11 cellular contexts compared by ENCODE assay signal in the genomic region with DNA sequence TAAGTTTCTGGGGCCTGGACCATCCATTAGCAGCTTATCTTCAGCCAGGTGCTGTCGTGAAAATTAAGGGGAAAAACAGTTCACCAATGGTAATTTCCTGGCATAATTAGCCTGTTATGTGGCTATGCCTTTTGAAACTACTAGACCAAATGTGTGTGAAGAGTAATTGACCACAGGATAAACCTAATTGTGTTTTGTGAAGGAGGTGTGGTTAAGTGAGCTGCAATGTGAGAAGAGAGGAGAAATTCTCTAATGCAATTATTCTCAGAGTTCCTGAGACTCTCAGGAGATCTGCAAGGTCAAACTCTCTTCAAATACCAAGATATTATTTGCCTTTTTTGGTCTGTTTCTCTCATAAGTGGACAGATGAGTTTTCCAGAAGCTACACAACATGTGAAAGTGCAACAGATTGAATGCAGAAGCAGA. TPM values are rescaled to one million over a fixed set of nuclear protein-coding genes. Genes with fewer than 3 reads are reported as not detected.
A peak's percentile ranks its signal among the peaks of the same experiment; 100 is the strongest.
DNase-seq lines count a peak whose midpoint lies in the region; ATAC-seq, FAIRE-seq and TF ChIP-seq lines count a peak whose summit lies in the region.
"Had no signal": no experiment of that assay in that cellular context is flagged by ENCODE, and none has a peak within 500 bp of the region (broad histone marks: within the 10 kb centered on the region; RNA-seq: fewer than 3 reads in every experiment).

No MANE protein-coding gene starts in this region.

- H3K4me1 Mint-ChIP-seq in CD8-positive, alpha-beta T cell (ENCODE audit: low read depth): peaks cover 57% of the 10 kb centered on the region
- H3K4me1 Mint-ChIP-seq in MCF 10A (ENCODE audit: insufficient read depth, unreplicated experiment): peaks cover 12% of the 10 kb centered on the region

- H3K27ac Mint-ChIP-seq in CD8-positive, alpha-beta T cell: peak overlapping the region; percentile 84
- H3K27ac Mint-ChIP-seq in MCF 10A (ENCODE audit: low read depth, unreplicated experiment): no peak overlapping the region

- no peak overlapping the region for H3K4me2 ChIP-seq in K562 (ENCODE audit: insufficient read depth, low read length)

- TF ChIP-seq RAD21 in K562 (CRISPR knock-in tag; conservative IDR thresholded peaks at IDR 0.05 in 1 of 2, IDR thresholded peaks at IDR 0.05 in 1 of 2): no peak

- intact Hi-C loops in CD8-positive, alpha-beta T cell (cut with DNase I, micrococcal nuclease): loop anchor here (5.0 to 10.0 kb wide), 2 partner anchors 35 to 412 kb away; no protein-coding TSS in a partner anchor
- intact Hi-C loops in K562 (cut with micrococcal nuclease): no loop called here
- intact Hi-C loops in MCF 10A (cut with micrococcal nuclease): no loop called here

- no peaks in the 10 kb centered on the region for H3K9me3 ChIP-seq in CD8-positive, alpha-beta T cell (ENCODE audit: low read length)
- no peaks in the 10 kb centered on the region for H3K9me3 ChIP-seq in K562 (replicated peaks; ENCODE audit: control insufficient read depth, insufficient read depth, low read depth, low read length)

- no peak overlapping the region for H3K27ac ChIP-seq in CD8-positive, alpha-beta T cell (ENCODE audit: low read depth, low read length)
- H3K27ac ChIP-seq in K562 (ENCODE audit: extremely low read depth, low read depth, low read length): peak overlapping the region; percentile 24; the same call in 2 of the 3 replicates
- H3K27ac ChIP-seq in RWPE1: no peak overlapping the region
- H3K27ac ChIP-seq: C4-2B had no signal

- no peaks in the 10 kb centered on the region for H3K36me3 Mint-ChIP-seq in CD8-positive, alpha-beta T cell
- peaks cover 20% of the 10 kb centered on the region for H3K36me3 Mint-ChIP-seq in MCF 10A (ENCODE audit: insufficient read depth, unreplicated experiment)

- peak overlapping the region; percentile 27 for H3K4me3 Mint-ChIP-seq in CD8-positive, alpha-beta T cell
- H3K4me3 Mint-ChIP-seq in MCF 10A (ENCODE audit: unreplicated experiment): no peak overlapping the region

- FAIRE-seq in K562 (lab: Jason Lieb, UNC): no peak
- FAIRE-seq: astrocyte had no signal

- H3K36me3 ChIP-seq in CD8-positive, alpha-beta T cell (ENCODE audit: insufficient read depth, low read length): no peaks in the 10 kb centered on the region
- H3K36me3 ChIP-seq in K562 (ENCODE audit: control insufficient read depth, insufficient read depth, low read length): peaks cover 18% of the 10 kb centered on the region

- TF ChIP-seq POLR2A in K562 (conservative IDR thresholded peaks at IDR 0.05): no peak

- ATAC-seq in CD8-positive, alpha-beta T cell: no peak
- peak; percentile 29 for ATAC-seq in GM18520 (IDR thresholded peaks at IDR 0.05; ENCODE audit: unreplicated experiment)
- ATAC-seq in K562: no peak

- H3K4me1 ChIP-seq in CD8-positive, alpha-beta T cell (ENCODE audit: insufficient read depth, low read length): peaks cover 31% of the 10 kb centered on the region
- peaks cover 6 to 28% of the 10 kb centered on the region in 2 experiments; a peak in 3 of 5 replicates for H3K4me1 ChIP-seq in K562 (replicated peaks in 1 of 2; ENCODE audit: control insufficient read depth in 2 of 2, insufficient read depth in 2 of 2, low read length in 2 of 2)

- no peaks in the 10 kb centered on the region for H3K27me3 ChIP-seq in CD8-positive, alpha-beta T cell (ENCODE audit: insufficient read depth, low read length)
- no peaks in the 10 kb centered on the region for H3K27me3 ChIP-seq in K562 (ENCODE audit: control insufficient read depth in 2 of 2, insufficient read depth in 2 of 2, low read length in 2 of 2)

- CTCF ChIA-PET in CD8-positive, alpha-beta T cell (lab: Charles Lee): interaction anchor here (1.2 to 4.6 kb wide), 3 partner anchors 10 to 38 kb away, joined by 4 to 25 read pairs (median 5); no protein-coding TSS in a partner anchor
- CTCF ChIA-PET in K562 (lab: Yijun Ruan, JAX; ENCODE audit: low intra/inter-chr PET ratio): no interaction called here
- CTCF ChIA-PET in MCF 10A (lab: Yijun Ruan, JAX): interaction anchor here (0.5 to 1.4 kb wide), 4 partner anchors 14 to 128 kb away, joined by 3 to 7 read pairs (median 5); no protein-coding TSS in a partner anchor
- CTCF ChIA-PET in RWPE1 (lab: Yijun Ruan, JAX): interaction anchor here (0.6 to 1.4 kb wide), 4 partner anchors 27 to 397 kb away, joined by 3 to 4 read pairs (median 4); no protein-coding TSS in a partner anchor

- DNase-seq in CD8-positive, alpha-beta T cell: no peak
- peak; percentile 52 for DNase-seq in KBM-7
- DNase-seq in K562 (ENCODE audit: extremely low read depth in 1 of 4, low spot score in 3 of 4): peak in 1 of 4 experiments; percentile 29
- DNase-seq in MCF 10A (ENCODE audit: unreplicated experiment): no peak
- DNase-seq in GM19240 (ENCODE audit: insufficient read length, low spot score): no peak
- DNase-seq in RWPE1 (ENCODE audit: low spot score): no peak
- no peak for DNase-seq in activated CD8-positive, alpha-beta memory T cell treated with anti-CD3 and anti-CD28 coated beads for 24 hours
- DNase-seq: SIG-M5 had no signal

- H3K79me2 ChIP-seq in K562 (ENCODE audit: control insufficient read depth, insufficient read depth, low read length): no peaks in the 10 kb centered on the region

- H3K9me3 Mint-ChIP-seq in CD8-positive, alpha-beta T cell: no peaks in the 10 kb centered on the region
- no peaks in the 10 kb centered on the region for H3K9me3 Mint-ChIP-seq in MCF 10A (ENCODE audit: unreplicated experiment)

- H4K20me1 ChIP-seq in K562 (replicated peaks; ENCODE audit: control insufficient read depth, insufficient read depth, low read length): no peaks in the 10 kb centered on the region

- WGBS in K562 (ENCODE audit: insufficient coverage, low coverage, missing lambda C conversion rate): 0% methylated on average over 1 of the region's 1 CpG

- in situ Hi-C loops in KBM-7 (cut with MboI; ENCODE audit: low pct_unique_long_range_greater_than_20kb, low sequenced_read_pairs): no loop called here
- in situ Hi-C loops in K562 (cut with MboI): no loop called here

- H3K9me1 ChIP-seq in K562 (ENCODE audit: control insufficient read depth, insufficient read depth, low read length): no peaks in the 10 kb centered on the region

- no peak for TF ChIP-seq CTCF in CD8-positive, alpha-beta T cell (IDR thresholded peaks at IDR 0.05)
- TF ChIP-seq CTCF in K562 (IDR thresholded peaks at IDR 0.05 in 2 of 3, conservative IDR thresholded peaks at IDR 0.05 in 1 of 3; ENCODE audit: insufficient read depth in 2 of 3, low read depth in 1 of 3, low read length in 3 of 3): no peak
- no peak for TF ChIP-seq CTCF in MCF 10A (IDR thresholded peaks at IDR 0.05; ENCODE audit: unreplicated experiment)
- TF ChIP-seq CTCF in RWPE1 (conservative IDR thresholded peaks at IDR 0.05; ENCODE audit: low read depth): no peak

- no peak overlapping the region for H2AFZ ChIP-seq in K562 (ENCODE audit: low read depth, low read length)

- POLR2A ChIA-PET in CD8-positive, alpha-beta T cell (lab: Charles Lee): interaction anchor here (1.1 to 2.5 kb wide), 3 partner anchors 20 to 37 kb away, joined by 4 to 6 read pairs (median 5); no protein-coding TSS in a partner anchor
- POLR2A ChIA-PET in K562 (lab: Yijun Ruan, JAX): interaction anchor here (1.2 kb wide), 1 partner anchor 16 kb away, joined by 3 read pairs; no protein-coding TSS in a partner anchor
- POLR2A ChIA-PET in MCF 10A (lab: Yijun Ruan, JAX): interaction anchor here (0.7 to 1.7 kb wide), 3 partner anchors 20 to 27 kb away, joined by 3 to 5 read pairs (median 4); no protein-coding TSS in a partner anchor
- POLR2A ChIA-PET in RWPE1 (lab: Yijun Ruan, JAX; ENCODE audit: low non-redundant PET): interaction anchor here (0.7 to 0.8 kb wide), 2 partner anchors 35 to 40 kb away, joined by 3 to 4 read pairs; no protein-coding TSS in a partner anchor

- H3K4me3 ChIP-seq in CD8-positive, alpha-beta T cell (ENCODE audit: low read depth, low read length): no peak overlapping the region
- no peak overlapping the region for H3K4me3 ChIP-seq in K562

- TF ChIP-seq EP300 in K562 (IDR thresholded peaks at IDR 0.05; ENCODE audit: low read length): no peak

- BruUV-seq in K562 (replicated peaks; lab: Mats Ljungman, UMichigan): no TSS peak
- BruUV-seq in MCF 10A (replicated peaks; lab: Mats Ljungman, UMichigan): no TSS peak

- H3K27me3 Mint-ChIP-seq in CD8-positive, alpha-beta T cell (ENCODE audit: low read depth): no peaks in the 10 kb centered on the region
- no peaks in the 10 kb centered on the region for H3K27me3 Mint-ChIP-seq in MCF 10A (ENCODE audit: insufficient read depth, unreplicated experiment)

- H3K9ac ChIP-seq in K562 (ENCODE audit: insufficient read depth in 1 of 2, low read depth in 2 of 2, low read length in 2 of 2): no peak overlapping the region

TF ChIP-seq in K562, 482 proteins besides CTCF, POLR2A, EP300 and RAD21 (continues in another document):
- TF ChIP-seq, protein P1, sequence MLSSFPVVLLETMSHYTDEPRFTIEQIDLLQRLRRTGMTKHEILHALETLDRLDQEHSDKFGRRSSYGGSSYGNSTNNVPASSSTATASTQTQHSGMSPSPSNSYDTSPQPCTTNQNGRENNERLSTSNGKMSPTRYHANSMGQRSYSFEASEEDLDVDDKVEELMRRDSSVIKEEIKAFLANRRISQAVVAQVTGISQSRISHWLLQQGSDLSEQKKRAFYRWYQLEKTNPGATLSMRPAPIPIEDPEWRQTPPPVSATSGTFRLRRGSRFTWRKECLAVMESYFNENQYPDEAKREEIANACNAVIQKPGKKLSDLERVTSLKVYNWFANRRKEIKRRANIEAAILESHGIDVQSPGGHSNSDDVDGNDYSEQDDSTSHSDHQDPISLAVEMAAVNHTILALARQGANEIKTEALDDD (IDR thresholded peaks at IDR 0.05): 0 out of 2 replicates have a peak, but pooled peaks have one; percentile 16
- no peak for TF ChIP-seq ZZZ3 (IDR thresholded peaks at IDR 0.05)

RNA-seq across cellular contexts. Expression of gene F2R, which starts 21.2 kb away (rescaled TPM):
- total RNA-seq in CD8-positive, alpha-beta T cell: 10 to 100 TPM; 10.7 to 12.7 TPM
- 26.4 and 32.1 TPM in 2 replicates for total RNA-seq in K562 (2011; cell fraction: chromatin; rRNA removed; ENCODE audit: low replicate concordance)
- 29.2 and 33.2 TPM in 2 replicates for total RNA-seq in K562 (2011; cell fraction: nucleolus; rRNA removed)
- total RNA-seq in K562 (2011; cell fraction: nucleoplasm; rRNA removed): 46.1 and 60.1 TPM in 2 replicates
- total RNA-seq in K562 (2014; rRNA removed) (11.2 and 13.7 TPM in 2 replicates), K562 (2014; rRNA removed; fragmentation: Illumina TruSeq; extraction: Trizol) (15.1 and 15.2 TPM in 2 replicates), K562 (2015; rRNA removed; fragmentation: Illumina TruSeq; extraction: Trizol) (10.5 and 11.1 TPM in 2 replicates), K562 (2021) (14.7 and 15.3 TPM in 2 replicates), MCF 10A (2022) (17.3 and 17.6 TPM in 2 replicates)
- polyA plus RNA-seq in K562 (2011; rRNA removed) (34.7 and 56.5 TPM in 2 replicates), K562 (2014; fragmentation: Illumina TruSeq; extraction: Trizol) (19.1 and 19.8 TPM in 2 replicates), K562 (2014; fragmentation: Nextera tagmentation; extraction: Ambion mirVana) (1 to 10 TPM; 4.0 to 4.9 TPM), K562 (2014; rRNA removed) (17.1 and 18.5 TPM in 2 replicates)
- 39.1 and 73.9 TPM in 2 replicates for polyA plus RNA-seq in K562 (2011; cell fraction: cytosol; rRNA removed)
- 11.1 and 24.1 TPM in 2 replicates for polyA plus RNA-seq in K562 (2011; cell fraction: nucleus; rRNA removed)
- 10.9 and 11.1 TPM in 2 replicates for polyA plus RNA-seq in K562 (2012)
- 35.4 and 55.1 TPM in 2 replicates for polyA minus RNA-seq in K562 (2011; rRNA and poly(A)+ RNA removed)
- polyA minus RNA-seq in K562 (2011; cell fraction: cytosol; rRNA and poly(A)+ RNA removed): 13.9 and 23.1 TPM in 2 replicates
- 8.1 and 19.8 TPM in 2 replicates for polyA minus RNA-seq in K562 (2011; cell fraction: nucleus; rRNA and poly(A)+ RNA removed)

Comparison
In these comparisons a context has a peak if more than half of its experiments do, and no peak if none do; other contexts are left out.
1. intact Hi-C loops: an anchor here in CD8-positive, alpha-beta T cell (5.0 to 10.0 kb wide); none called in K562 and MCF 10A.